Comparison of ENCODE assay signal across 8 cellular contexts in genomic region chr9:22452415-22453010, GRCh38. TPM values are rescaled to one million over a fixed set of nuclear protein-coding genes. Genes with fewer than 3 reads are reported as not detected.
DNase-seq lines count a peak whose midpoint lies in the region; ATAC-seq, FAIRE-seq and TF ChIP-seq lines count a peak whose summit lies in the region.

No MANE protein-coding gene starts in this region.

- DNase-seq in HCT116 (ENCODE audit: low read depth, low spot score) (peak; percentile 29), NCI-H2107 (lab: John Stamatoyannopoulos, UW) (peak; percentile 26), right atrium auricular region (ENCODE audit: low spot score) (peak; percentile 76), NOMO-1 treated with DMSO at 0.1 percent for 48 hours (lab: John Stamatoyannopoulos, UW; ENCODE audit: unreplicated experiment) (no peak)
- DNase-seq in stimulated activated CD4-positive, alpha-beta T cell treated with anti-CD3 and anti-CD28 coated beads, Interleukin-1b, Interleukin-23, amount 100 ng/mL, for 24 hours (ENCODE audit: low read depth in 4 of 4, low spot score in 1 of 4) = peak in 3 of 4 experiments; percentile 18 to 35 (median 30)

- RAD21 ChIA-PET in HCT116 (lab: Charles Lee; ENCODE audit: low non-redundant PET in 1 of 2, low total read pairs in 2 of 2, uncharacterized antibody in 2 of 2, unreplicated experiment in 2 of 2) = interaction anchor here (1.4 to 2.0 kb wide), 3 partner anchors 145 to 209 kb away, joined by 6 to 18 read pairs (median 11); no protein-coding TSS in a partner anchor

- H3K4me3 ChIP-seq in HCT116 (replicated peaks in 1 of 2; ENCODE audit: low read depth in 1 of 2, low read length in 2 of 2) (no peak overlapping the region), right atrium auricular region (no peak overlapping the region)

- H3K9me2 ChIP-seq in HCT116 (ENCODE audit: insufficient read depth) = no peaks in the 10 kb centered on the region

- TF ChIP-seq CTCF in HCT116 (IDR thresholded peaks at IDR 0.05 in 2 of 3, conservative IDR thresholded peaks at IDR 0.05 in 1 of 3; ENCODE audit: borderline replicate concordance in 1 of 3, insufficient read depth in 1 of 3, low read depth in 2 of 3, low read length in 2 of 3) (peak; percentile 70 to 89 (median 78)), right atrium auricular region (IDR thresholded peaks at IDR 0.05) (peak; percentile 65 to 79)

- H3K9me3 ChIP-seq in HCT116 (ENCODE audit: control insufficient read depth in 1 of 2, insufficient read depth in 1 of 2, low read depth in 1 of 2, low read length in 2 of 2) (no peaks in the 10 kb centered on the region), right atrium auricular region (no peaks in the 10 kb centered on the region)

- H4K20me1 ChIP-seq in HCT116 (ENCODE audit: insufficient read depth) = no peaks in the 10 kb centered on the region

- H3K27ac ChIP-seq in HCT116 (ENCODE audit: low read depth, low read length) (no peak overlapping the region), right atrium auricular region (no peak overlapping the region)

- no peak overlapping the region for H2AFZ ChIP-seq in HCT116 (ENCODE audit: low read depth, low read length, poor library complexity, severe bottlenecking)

- no peaks in the 10 kb centered on the region for H3K36me3 Mint-ChIP-seq in activated T-helper 17 cell treated with anti-CD3 and anti-CD28 coated beads, Interleukin-2, amount 50 U/mL, for 72 hours (ENCODE audit: low read depth)
- H3K36me3 Mint-ChIP-seq in stimulated activated memory B cell treated with anti-CD40 and anti-IgM and Interleukin-4, amounts not matched to agents 10 μg/mL and 1 μg/mL and 100 μg/mL, for 72 hours = no peaks in the 10 kb centered on the region

- H3K79me2 ChIP-seq in HCT116 (ENCODE audit: insufficient read depth, low read length) = no peaks in the 10 kb centered on the region

- H3K4me1 Mint-ChIP-seq in activated T-helper 17 cell treated with anti-CD3 and anti-CD28 coated beads, Interleukin-2, amount 50 U/mL, for 72 hours = no peaks in the 10 kb centered on the region
- H3K4me1 Mint-ChIP-seq in stimulated activated memory B cell treated with anti-CD40 and anti-IgM and Interleukin-4, amounts not matched to agents 10 μg/mL and 1 μg/mL and 100 μg/mL, for 72 hours = no peaks in the 10 kb centered on the region

- intact Hi-C loops in HCT116 (cut with micrococcal nuclease) = loop anchor here (1.0 kb wide), 3 partner anchors 145 to 639 kb away; no protein-coding TSS in a partner anchor

- POLR2A ChIA-PET in HCT116 (lab: Charles Lee) = interaction anchor here (1.9 kb wide), 1 partner anchor 146 kb away, joined by 7 read pairs; no protein-coding TSS in a partner anchor

- no peaks in the 10 kb centered on the region for H3K4me1 ChIP-seq in HCT116 (ENCODE audit: control insufficient read depth in 1 of 2, insufficient read depth in 2 of 2, low read length in 2 of 2)
- peaks cover 0 to 3% of the 10 kb centered on the region in 2 donors for H3K4me1 ChIP-seq in right atrium auricular region

- H3K9ac ChIP-seq in HCT116 (ENCODE audit: low read length) = no peak overlapping the region

- H3K4me3 Mint-ChIP-seq in activated T-helper 17 cell treated with anti-CD3 and anti-CD28 coated beads, Interleukin-2, amount 50 U/mL, for 72 hours = no peak overlapping the region
- no peak overlapping the region for H3K4me3 Mint-ChIP-seq in stimulated activated memory B cell treated with anti-CD40 and anti-IgM and Interleukin-4, amounts not matched to agents 10 μg/mL and 1 μg/mL and 100 μg/mL, for 72 hours

- H3K27me3 ChIP-seq in HCT116 (ENCODE audit: insufficient read depth, low read length) (peaks cover 21% of the 10 kb centered on the region), right atrium auricular region (no peaks in the 10 kb centered on the region)

- H3K4me2 ChIP-seq in HCT116 (ENCODE audit: low read length) = no peak overlapping the region

- BruUV-seq in HCT116 (replicated peaks; lab: Mats Ljungman, UMichigan) = no TSS peak

- ATAC-seq in HCT116 = peak; percentile 66
- ATAC-seq in activated T-helper 17 cell treated with anti-CD3 and anti-CD28 coated beads, Interleukin-2, amount 50 U/mL, for 72 hours (replicated peaks) = peak; percentile 31
- no peak for ATAC-seq in stimulated activated memory B cell treated with anti-CD40 and anti-IgM and Interleukin-4, amounts not matched to agents 10 μg/mL and 1 μg/mL and 100 μg/mL, for 72 hours

- no peak overlapping the region for H3K27ac Mint-ChIP-seq in activated T-helper 17 cell treated with anti-CD3 and anti-CD28 coated beads, Interleukin-2, amount 50 U/mL, for 72 hours
- no peak overlapping the region for H3K27ac Mint-ChIP-seq in stimulated activated memory B cell treated with anti-CD40 and anti-IgM and Interleukin-4, amounts not matched to agents 10 μg/mL and 1 μg/mL and 100 μg/mL, for 72 hours

- TF ChIP-seq RAD21 in HCT116 (IDR thresholded peaks at IDR 0.05; ENCODE audit: low read depth) = peak; percentile 75

- H3K36me3 ChIP-seq in HCT116 (ENCODE audit: control insufficient read depth in 1 of 2, insufficient read depth in 2 of 2, low read length in 2 of 2) (no peaks in the 10 kb centered on the region), right atrium auricular region (no peaks in the 10 kb centered on the region)

- peak; percentile 92 for FAIRE-seq in G401.6 (lab: Jason Lieb, UNC)

- no peak for TF ChIP-seq POLR2A in HCT116 (IDR thresholded peaks at IDR 0.05; ENCODE audit: borderline replicate concordance, extremely low read depth, insufficient read depth, insufficient read length)

- CTCF ChIA-PET in HCT116 (lab: Charles Lee) = interaction anchor here (0.7 to 2.8 kb wide), 22 partner anchors 10 to 1269 kb away, joined by 3 to 134 read pairs (median 6); partner anchors contain the start of gene CDKN2B

- H3K9me3 Mint-ChIP-seq in activated T-helper 17 cell treated with anti-CD3 and anti-CD28 coated beads, Interleukin-2, amount 50 U/mL, for 72 hours = no peaks in the 10 kb centered on the region
- H3K9me3 Mint-ChIP-seq in stimulated activated memory B cell treated with anti-CD40 and anti-IgM and Interleukin-4, amounts not matched to agents 10 μg/mL and 1 μg/mL and 100 μg/mL, for 72 hours = no peaks in the 10 kb centered on the region

- H3K27me3 Mint-ChIP-seq in activated T-helper 17 cell treated with anti-CD3 and anti-CD28 coated beads, Interleukin-2, amount 50 U/mL, for 72 hours = peaks cover 18% of the 10 kb centered on the region
- peaks cover 20% of the 10 kb centered on the region for H3K27me3 Mint-ChIP-seq in stimulated activated memory B cell treated with anti-CD40 and anti-IgM and Interleukin-4, amounts not matched to agents 10 μg/mL and 1 μg/mL and 100 μg/mL, for 72 hours

TF ChIP-seq in HCT116, 20 proteins besides CTCF, POLR2A, EP300 and RAD21:
- TF ChIP-seq YY1 (IDR thresholded peaks at IDR 0.05; ENCODE audit: extremely low read depth, insufficient replicate concordance, low read depth, low read length) = no peak
- no peak for TF ChIP-seq POLR2AphosphoS5 (IDR thresholded peaks at IDR 0.05; ENCODE audit: low read depth, low read length)
- TF ChIP-seq CEBPB (IDR thresholded peaks at IDR 0.05; ENCODE audit: low read depth) = no peak
- TF ChIP-seq FOSL1 (IDR thresholded peaks at IDR 0.05; ENCODE audit: low read depth) = no peak

RNA-seq across cellular contexts. Expression of gene DMRTA1, which starts 5.9 kb away (rescaled TPM):
- total RNA-seq in HCT116 (2021; ENCODE audit: unreplicated experiment) (not detected), right atrium auricular region (under 1 TPM; 0.43 to 0.74 TPM)
- 0.03 and 0.04 TPM in 2 replicates for polyA plus RNA-seq in HCT116 (2012)
- under 1 TPM in 1 of 2 donors, not detected in 1; 0.05 TPM for total RNA-seq in activated T-helper 17 cell treated with anti-CD3 and anti-CD28 coated beads, Interleukin-2, amount 50 U/mL, for 72 hours
